27 cellular contexts compared by ENCODE assay signal in genomic region chr7:146262527-146262926, GRCh38.
"Had no signal": no experiment of that assay in that cellular context is flagged by ENCODE, and none has a peak within 500 bp of the region (broad histone marks: within the 10 kb centered on the region; RNA-seq: fewer than 3 reads in every experiment).

No MANE protein-coding gene starts in this region.

- ATAC-seq: stimulated activated effector memory CD8-positive, alpha-beta T cell treated with anti-CD3 and anti-CD28 coated beads, Interleukin-12 subunit alpha, Interleukin-12 subunit beta, amount 100 ng/mL, for 72 hours; stimulated activated memory B cell treated with anti-CD40 and anti-IgM and Interleukin-4, amounts not matched to agents 10 μg/mL and 1 μg/mL and 100 μg/mL, for 72 hours; stimulated activated naive B cell treated with anti-CD40 and anti-IgM and Interleukin-4, amounts not matched to agents 10 μg/mL and 1 μg/mL and 100 μg/mL, for 72 hours; stimulated activated naive CD8-positive, alpha-beta T cell treated with anti-CD3 and anti-CD28 coated beads, Interleukin-15, amount 100 ng/mL, for 72 hours; stimulated activated naive CD8-positive, alpha-beta T cell treated with anti-CD3 and anti-CD28 coated beads, Interleukin-15, Interleukin-2, amounts not matched to agents 100 U/mL and 50 U/mL, for 24 hours; upper lobe of right lung had no signal

- H3K36me3 ChIP-seq: stomach, suprapubic skin, thoracic aorta, thyroid gland, tibial artery, tibial nerve, transverse colon, upper lobe of left lung, upper lobe of right lung, uterus, vagina had no signal

- H3K27ac ChIP-seq: stomach, suprapubic skin, testis, thoracic aorta, thyroid gland, tibial artery, tibial nerve, transverse colon, upper lobe of left lung, upper lobe of right lung, uterus, vagina had no signal

- H3K27me3 ChIP-seq: stomach, suprapubic skin, testis, thyroid gland, tibial artery, tibial nerve, transverse colon, upper lobe of left lung, upper lobe of right lung, uterus, vagina had no signal

- H3K4me1 ChIP-seq: stomach, suprapubic skin, testis, thyroid gland, tibial artery, tibial nerve, transverse colon, upper lobe of left lung, upper lobe of right lung, uterus, vagina had no signal

- H3K9me3 ChIP-seq: suprapubic skin, testis, thoracic aorta, thyroid gland, transverse colon, upper lobe of left lung, upper lobe of right lung, uterus, vagina had no signal

- FAIRE-seq: urothelium cell line had no signal

- DNase-seq: stimulated activated CD4-positive, alpha-beta T cell treated with anti-CD3 and anti-CD28 coated beads, Interleukin-2, amount 100 ng/mL, for 48 hours; stimulated activated CD4-positive, alpha-beta T cell treated with anti-CD3 and anti-CD28 coated beads, Interleukin-4, amount 100 ng/mL, for 1 hour; stimulated activated CD4-positive, alpha-beta T cell treated with anti-CD3 and anti-CD28 coated beads, Interleukin-4, amount 100 ng/mL, for 24 hours; stimulated activated CD4-positive, alpha-beta T cell treated with anti-CD3 and anti-CD28 coated beads, Interleukin-4, amount 100 ng/mL, for 4 hours; stimulated activated CD8-positive, alpha-beta memory T cell treated with anti-CD3 and anti-CD28 coated beads, Interleukin-4, amount 100 ng/mL, for 48 hours; stimulated activated naive B cell treated with anti-CD40 and anti-IgM and Interleukin-4, amounts not matched to agents 10 μg/mL and 1 μg/mL and 100 μg/mL, for 72 hours; stimulated activated naive CD4-positive, alpha-beta T cell; stimulated activated naive CD4-positive, alpha-beta T cell treated with Interleukin-2 at 50 U/mL for 16 hours; stimulated activated naive CD8-positive, alpha-beta T cell treated with anti-CD3 and anti-CD28 coated beads, Interleukin-15, amount 100 ng/mL, for 72 hours; stimulated activated naive CD8-positive, alpha-beta T cell treated with anti-CD3 and anti-CD28 coated beads, Interleukin-15, Interleukin-2, amounts not matched to agents 100 U/mL and 50 U/mL, for 24 hours; stomach; substantia nigra; testis; thyroid gland; tibial artery; transverse colon; trophoblast cell; upper lobe of left lung; upper lobe of right lung; uterus had no signal

- H3K4me3 ChIP-seq: stomach, suprapubic skin, testis, thoracic aorta, thyroid gland, tibial artery, tibial nerve, transverse colon, upper lobe of left lung, upper lobe of right lung, uterus, vagina had no signal
